1 cellular context compared by ENCODE assay signal in the genomic region with DNA sequence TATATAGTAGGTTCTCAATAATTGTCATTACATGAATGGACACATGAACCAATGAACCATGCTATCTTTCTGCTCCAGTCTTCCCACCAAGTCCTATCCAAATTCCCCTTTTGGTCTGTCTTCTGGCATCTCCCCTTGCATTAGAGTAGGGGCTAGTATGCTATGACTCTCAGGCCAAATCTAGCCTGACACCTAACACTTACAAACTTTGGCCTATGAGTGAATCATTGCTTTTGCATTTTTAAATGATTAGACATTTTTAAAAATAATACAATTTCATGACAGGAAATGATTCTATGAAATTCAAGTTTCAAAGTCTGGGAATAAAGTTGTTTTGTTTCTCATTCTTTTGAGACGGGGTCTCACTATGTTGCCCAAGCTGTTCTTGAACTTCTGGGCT.
TF ChIP-seq lines count a peak whose summit lies in the region.

No MANE protein-coding gene starts in this region.

TF ChIP-seq in H1, 55 proteins besides CTCF, POLR2A, EP300 and RAD21:
- TF ChIP-seq KDM4A (IDR thresholded peaks at IDR 0.05; ENCODE audit: low read depth, low read length, severe bottlenecking) (no peak), POU5F1 (IDR thresholded peaks at IDR 0.05; ENCODE audit: low read depth, low read length) (no peak), ASH2L (IDR thresholded peaks at IDR 0.05; ENCODE audit: low read length) (no peak), MAFK (IDR thresholded peaks at IDR 0.05; ENCODE audit: low read depth, low read length) (no peak), YY1 (IDR thresholded peaks at IDR 0.05; ENCODE audit: low read depth, low read length) (no peak), CBX5 (IDR thresholded peaks at IDR 0.05; ENCODE audit: low read depth, low read length) (no peak), SAP30 (IDR thresholded peaks at IDR 0.05; ENCODE audit: insufficient read depth, insufficient replicate concordance, low read length) (no peak), SIRT6 (IDR thresholded peaks at IDR 0.05; ENCODE audit: low read length) (no peak), RBBP5 (IDR thresholded peaks at IDR 0.05; ENCODE audit: borderline replicate concordance, low read depth, low read length) (no peak), KDM1A (IDR thresholded peaks at IDR 0.05; ENCODE audit: borderline replicate concordance, low read length) (no peak), RNF2 (IDR thresholded peaks at IDR 0.05; ENCODE audit: borderline replicate concordance, low read depth, low read length, missing control alignments, poor library complexity, severe bottlenecking) (no peak), JUN (IDR thresholded peaks at IDR 0.05; ENCODE audit: low read depth, low read length) (no peak), ATF3 (IDR thresholded peaks at IDR 0.05; ENCODE audit: insufficient read depth, low read depth, low read length) (no peak)
